ENCODE assay signal across 18 cellular contexts in genomic region chr10:97163141-97163540, GRCh38. TPM values are rescaled to one million over a fixed set of nuclear protein-coding genes. Genes with fewer than 3 reads are reported as not detected.
"Had no signal": no experiment of that assay in that cellular context is flagged by ENCODE, and none has a peak within 500 bp of the region (broad histone marks: within the 10 kb centered on the region; RNA-seq: fewer than 3 reads in every experiment).

No MANE protein-coding gene starts in this region.

- DNase-seq: activated CD4-positive, alpha-beta T cell treated with anti-CD3 and anti-CD28 coated beads for 4 hours; activated CD8-positive, alpha-beta memory T cell treated with anti-CD3 and anti-CD28 coated beads, Interleukin-2, amount 50 U/mL, for 48 hours; activated CD8-positive, alpha-beta T cell treated with anti-CD3 and anti-CD28 coated beads for 36 hours; activated naive CD4-positive, alpha-beta T cell treated with anti-CD3 and anti-CD28 coated beads for 36 hours; activated naive CD8-positive, alpha-beta T cell treated with anti-CD3 and anti-CD28 coated beads for 36 hours; activated T-cell treated with anti-CD3 and anti-CD28 coated beads, Interleukin-2, amount 50 U/mL, for 1 hour; brain microvascular endothelial cell; NCI-H1092; NCI-H1417; NCI-H1930; NCI-H2107; NCI-H226; NCI-H526; NCI-H774; RPMI8226 had no signal

- H3K36me3 ChIP-seq: brain microvascular endothelial cell, cardiac muscle cell had no signal

- H3K4me3 ChIP-seq: cardiac muscle cell, SK-N-MC had no signal

- H3K27me3 ChIP-seq: brain microvascular endothelial cell had no signal

- H3K27ac ChIP-seq: brain microvascular endothelial cell, cardiac muscle cell, SK-N-MC had no signal

RNA-seq across cellular contexts. Expression of gene SLIT1, which starts 22.6 kb away (rescaled TPM):
- total RNA-seq: M059J had no signal
